In genomic region chr6:54846243-54846856, GRCh38 we compare ENCODE assay signal across 9 cellular contexts. TPM values are rescaled to one million over a fixed set of nuclear protein-coding genes. Genes with fewer than 3 reads are reported as not detected.
DNase-seq lines count a peak whose midpoint lies in the region; ATAC-seq and TF ChIP-seq lines count a peak whose summit lies in the region.
"Had no signal": no experiment of that assay in that cellular context is flagged by ENCODE, and none has a peak within 500 bp of the region (broad histone marks: within the 10 kb centered on the region; RNA-seq: fewer than 3 reads in every experiment).

Gene FAM83B (plus strand): TSS chr6:54846771. CDS start chr6:54870247, 23,476 bp downstream.

- in situ Hi-C loops in G401 (cut with HindIII; ENCODE audit: low sequenced_read_pairs): no loop called here

- H4K20me1 ChIP-seq in PC-9 (ENCODE audit: insufficient read depth) (no peaks in the 10 kb centered on the region), osteoblast (ENCODE audit: insufficient read depth, low read length) (no peaks in the 10 kb centered on the region)

- H3K79me2 ChIP-seq in PC-9 (ENCODE audit: low read depth) (peaks cover 30% of the 10 kb centered on the region), osteoblast (ENCODE audit: insufficient read depth, low read length) (no peaks in the 10 kb centered on the region)

- H3K4me2 ChIP-seq in PC-9 (peak within 1 kb of the TSS; percentile 99), osteoblast (ENCODE audit: insufficient read depth, low read length) (peak within 1 kb of the TSS; percentile 68)

- POLR2A ChIA-PET in PC-9 (lab: Charles Lee; ENCODE audit: unreplicated experiment): interaction anchor here (0.6 kb wide), 1 partner anchor 44 kb away, joined by 3 read pairs; no protein-coding TSS in a partner anchor
- POLR2A ChIA-PET in activated CD8-positive, alpha-beta T cell treated with anti-CD3 and anti-CD28 coated beads, Interleukin-2, amount 10 ng/mL, durations not matched to agents 7 days and 5 days (lab: Charles Lee): no interaction called here

- H3K27ac ChIP-seq in PC-9 (peak within 1 kb of the TSS; percentile 93), osteoblast (ENCODE audit: low read depth, low read length) (no peak within 1 kb of the TSS)

- intact Hi-C loops in PC-9 (cut with micrococcal nuclease; ENCODE audit: unreplicated experiment): loop anchor here (1.0 to 10.0 kb wide), 5 partner anchors 28 to 208 kb away; no protein-coding TSS in a partner anchor
- intact Hi-C loops in Right ventricle myocardium superior (cut with DNase I): no loop called here

- H3K4me1 ChIP-seq in PC-9 (replicated peaks; ENCODE audit: insufficient read depth) (peaks cover 40% of the 10 kb centered on the region), osteoblast (ENCODE audit: insufficient read depth, low read length) (peaks cover 4% of the 10 kb centered on the region)

- no peaks in the 10 kb centered on the region for H3K36me3 Mint-ChIP-seq in activated CD8-positive, alpha-beta T cell treated with anti-CD3 and anti-CD28 coated beads, Interleukin-2, amount 10 ng/mL, durations not matched to agents 7 days and 5 days (ENCODE audit: low read depth)
- no peaks in the 10 kb centered on the region for H3K36me3 Mint-ChIP-seq in activated T-helper 17 cell treated with anti-CD3 and anti-CD28 coated beads, Interleukin-2, amount 50 U/mL, for 72 hours (ENCODE audit: low read depth)

- TSS peak; percentile 62 for BruUV-seq in PC-9 (replicated peaks; lab: Mats Ljungman, UMichigan)

- no peak within 1 kb of the TSS for H3K4me3 Mint-ChIP-seq in activated CD8-positive, alpha-beta T cell treated with anti-CD3 and anti-CD28 coated beads, Interleukin-2, amount 10 ng/mL, durations not matched to agents 7 days and 5 days
- no peak within 1 kb of the TSS for H3K4me3 Mint-ChIP-seq in activated T-helper 17 cell treated with anti-CD3 and anti-CD28 coated beads, Interleukin-2, amount 50 U/mL, for 72 hours

- H3K27me3 ChIP-seq in PC-9 (ENCODE audit: insufficient read depth, low read depth) (no peaks in the 10 kb centered on the region), osteoblast (ENCODE audit: insufficient read depth, low read length) (peaks cover 23% of the 10 kb centered on the region)

- H3K27me3 Mint-ChIP-seq in activated CD8-positive, alpha-beta T cell treated with anti-CD3 and anti-CD28 coated beads, Interleukin-2, amount 10 ng/mL, durations not matched to agents 7 days and 5 days (ENCODE audit: low read depth): peaks cover 8% of the 10 kb centered on the region
- peaks cover 12% of the 10 kb centered on the region for H3K27me3 Mint-ChIP-seq in activated T-helper 17 cell treated with anti-CD3 and anti-CD28 coated beads, Interleukin-2, amount 50 U/mL, for 72 hours

- peaks cover 25% of the 10 kb centered on the region for H3F3A ChIP-seq in PC-9 (ENCODE audit: insufficient read depth, low read depth)

- H3K27ac Mint-ChIP-seq in activated CD8-positive, alpha-beta T cell treated with anti-CD3 and anti-CD28 coated beads, Interleukin-2, amount 10 ng/mL, durations not matched to agents 7 days and 5 days: no peak within 1 kb of the TSS
- no peak within 1 kb of the TSS for H3K27ac Mint-ChIP-seq in activated T-helper 17 cell treated with anti-CD3 and anti-CD28 coated beads, Interleukin-2, amount 50 U/mL, for 72 hours

- H3K36me3 ChIP-seq in PC-9 (ENCODE audit: low read depth) (no peaks in the 10 kb centered on the region), osteoblast (ENCODE audit: insufficient read depth, low read length) (no peaks in the 10 kb centered on the region)

- H3K9me3 ChIP-seq in PC-9 (ENCODE audit: insufficient read depth, low read depth) (no peaks in the 10 kb centered on the region), osteoblast (ENCODE audit: low read depth, low read length) (no peaks in the 10 kb centered on the region)

- H3K4me3 ChIP-seq in PC-9 (peak within 1 kb of the TSS; percentile 73), osteoblast (ENCODE audit: insufficient read depth, low read length) (peak within 1 kb of the TSS; percentile 58)

- no peaks in the 10 kb centered on the region for H3K9me2 ChIP-seq in PC-9 (ENCODE audit: insufficient read depth)

- DNase-seq in COR-L47 (lab: John Stamatoyannopoulos, UW): peak; percentile 61
- peak; percentile 54 to 70 for DNase-seq in PC-9
- peak; percentile 42 for DNase-seq in Right ventricle myocardium superior
- no peak for DNase-seq in osteoblast (ENCODE audit: insufficient read length, low spot score, missing footprints)
- DNase-seq in activated CD8-positive, alpha-beta T cell treated with anti-CD3 and anti-CD28 coated beads, Interleukin-2, amount 10 ng/mL, durations not matched to agents 7 days and 5 days: no peak
- no peak for DNase-seq in G401 (ENCODE audit: low spot score)
- DNase-seq: activated CD4-positive, alpha-beta T cell treated with anti-CD3 and anti-CD28 coated beads for 1 hour had no signal

- no peaks in the 10 kb centered on the region for H3K9me3 Mint-ChIP-seq in activated CD8-positive, alpha-beta T cell treated with anti-CD3 and anti-CD28 coated beads, Interleukin-2, amount 10 ng/mL, durations not matched to agents 7 days and 5 days (ENCODE audit: insufficient read depth)
- H3K9me3 Mint-ChIP-seq in activated T-helper 17 cell treated with anti-CD3 and anti-CD28 coated beads, Interleukin-2, amount 50 U/mL, for 72 hours: peaks cover 4% of the 10 kb centered on the region

- H3K4me1 Mint-ChIP-seq in activated CD8-positive, alpha-beta T cell treated with anti-CD3 and anti-CD28 coated beads, Interleukin-2, amount 10 ng/mL, durations not matched to agents 7 days and 5 days (ENCODE audit: low read depth): no peaks in the 10 kb centered on the region
- H3K4me1 Mint-ChIP-seq in activated T-helper 17 cell treated with anti-CD3 and anti-CD28 coated beads, Interleukin-2, amount 50 U/mL, for 72 hours: no peaks in the 10 kb centered on the region

- TF ChIP-seq CTCF in PC-9 (conservative IDR thresholded peaks at IDR 0.05) (no peak), osteoblast (IDR thresholded peaks at IDR 0.05; ENCODE audit: extremely low read depth, low read depth, low read length) (no peak)

- peak within 1 kb of the TSS; percentile 97 for H2AFZ ChIP-seq in PC-9
- H2AFZ ChIP-seq in osteoblast (ENCODE audit: low read length): peak within 1 kb of the TSS; percentile 80

- peak; percentile 80 for ATAC-seq in Right ventricle myocardium superior (ENCODE audit: poor library complexity)
- no peak for ATAC-seq in activated CD8-positive, alpha-beta T cell treated with anti-CD3 and anti-CD28 coated beads, Interleukin-2, amount 10 ng/mL, durations not matched to agents 7 days and 5 days
- ATAC-seq in HG03342 (IDR thresholded peaks at IDR 0.05; ENCODE audit: unreplicated experiment): no peak
- no peak for ATAC-seq in activated T-helper 17 cell treated with anti-CD3 and anti-CD28 coated beads, Interleukin-2, amount 50 U/mL, for 72 hours (replicated peaks)

- CTCF ChIA-PET in PC-9 (lab: Charles Lee): no interaction called here
- CTCF ChIA-PET in activated CD8-positive, alpha-beta T cell treated with anti-CD3 and anti-CD28 coated beads, Interleukin-2, amount 10 ng/mL, durations not matched to agents 7 days and 5 days (lab: Charles Lee): no interaction called here

RNA-seq across cellular contexts. Expression of gene FAM83B, which starts in this region (rescaled TPM):
- 10.1 and 15.6 TPM in 2 replicates for total RNA-seq in PC-9 (2021)
- total RNA-seq in Right ventricle myocardium superior: 1.6 TPM
- under 0.01 TPM in 1 of 2 replicates, not detected in the other for total RNA-seq in osteoblast
- not detected for total RNA-seq in activated CD8-positive, alpha-beta T cell treated with anti-CD3 and anti-CD28 coated beads, Interleukin-2, amount 10 ng/mL, durations not matched to agents 7 days and 5 days
- not detected for total RNA-seq in activated T-helper 17 cell treated with anti-CD3 and anti-CD28 coated beads, Interleukin-2, amount 50 U/mL, for 72 hours
- not detected in 2 replicates for total RNA-seq in G401 (2014; rRNA removed; shearing (Covaris generic))

Comparison
In these comparisons a context has a peak if more than half of its experiments do, and no peak if none do; other contexts are left out.
1. DNase-seq: peak in COR-L47 (single experiment), PC-9 (2 of 2) and Right ventricle myocardium superior (single experiment); none in osteoblast (single experiment), activated CD8-positive, alpha-beta T cell treated with anti-CD3 and anti-CD28 coated beads, Interleukin-2, amount 10 ng/mL, durations not matched to agents 7 days and 5 days (single experiment) and G401 (single experiment).